8 cellular contexts compared by ENCODE assay signal in genomic region chr9:125750656-125751035, GRCh38. TPM values are rescaled to one million over a fixed set of nuclear protein-coding genes. Genes with fewer than 3 reads are reported as not detected.
DNase-seq lines count a peak whose midpoint lies in the region; TF ChIP-seq lines count a peak whose summit lies in the region.

No MANE protein-coding gene starts in this region.

- peak overlapping the region; percentile 85 for H3K4me3 ChIP-seq in endocrine pancreas (ENCODE audit: control insufficient read depth, insufficient read depth, low read length)

- H3K27me3 ChIP-seq in endocrine pancreas (ENCODE audit: control insufficient read depth, insufficient read depth, low read length): no peaks in the 10 kb centered on the region

- no peaks in the 10 kb centered on the region for H3K27me3 Mint-ChIP-seq in osteocyte (ENCODE audit: unreplicated experiment)

- no peak overlapping the region for H3K9ac ChIP-seq in endocrine pancreas (ENCODE audit: control insufficient read depth, insufficient read depth, low read length)

- peaks cover 3% of the 10 kb centered on the region for H3K36me3 Mint-ChIP-seq in osteocyte (ENCODE audit: unreplicated experiment)

- no peaks in the 10 kb centered on the region for H3K9me3 Mint-ChIP-seq in osteocyte (ENCODE audit: unreplicated experiment)

- no peaks in the 10 kb centered on the region for H3K36me3 ChIP-seq in endocrine pancreas (ENCODE audit: control insufficient read depth, insufficient read depth, low read length)

- DNase-seq in DMS79 treated with DMSO at 0.1 percent for 48 hours (lab: John Stamatoyannopoulos, UW) (peak; percentile 43), DMS79 (lab: John Stamatoyannopoulos, UW) (no peak), NCI-H510A treated with DMSO at 0.1 percent for 48 hours (lab: John Stamatoyannopoulos, UW) (peak; percentile 47), osteocyte (ENCODE audit: extremely low spot score, unreplicated experiment) (no peak), NCI-H446 treated with DMSO at 0.1 percent for 48 hours (lab: John Stamatoyannopoulos, UW) (no peak), Kasumi-1 (lab: John Stamatoyannopoulos, UW) (no peak), HPDE6-E6E7 (ENCODE audit: extremely low spot score) (no peak)

- no peak for TF ChIP-seq CTCF in osteocyte (IDR thresholded peaks at IDR 0.05)

- peak overlapping the region; percentile 74 for H3K27ac Mint-ChIP-seq in osteocyte (ENCODE audit: unreplicated experiment)

- peak overlapping the region; percentile 9 for H3K4me3 Mint-ChIP-seq in osteocyte (ENCODE audit: unreplicated experiment)

- H3K9me3 ChIP-seq in endocrine pancreas (ENCODE audit: control insufficient read depth, low read length): no peaks in the 10 kb centered on the region

- peaks cover 27% of the 10 kb centered on the region for H3K4me1 Mint-ChIP-seq in osteocyte (ENCODE audit: unreplicated experiment)

- peaks cover 25% of the 10 kb centered on the region for H3K4me1 ChIP-seq in endocrine pancreas (ENCODE audit: control insufficient read depth, insufficient read depth, low read length)

RNA-seq across cellular contexts. Expression of gene PBX3, which starts 3.5 kb away (rescaled TPM):
- total RNA-seq in osteocyte: 16.0 and 16.1 TPM in 2 replicates

RNA-seq across cellular contexts. Expression of gene MAPKAP1, which starts 43.6 kb away (rescaled TPM):
- 67.2 and 76.9 TPM in 2 replicates for total RNA-seq in osteocyte

Comparison
In these comparisons a context has a peak if more than half of its experiments do, and no peak if none do; other contexts are left out.
1. DNase-seq: peak in DMS79 treated with DMSO at 0.1 percent for 48 hours (single experiment) and NCI-H510A treated with DMSO at 0.1 percent for 48 hours (single experiment); none in DMS79 (single experiment), osteocyte (single experiment), NCI-H446 treated with DMSO at 0.1 percent for 48 hours (single experiment), Kasumi-1 (0 of 2) and HPDE6-E6E7 (single experiment).